Comparison of ENCODE assay signal across 28 cellular contexts in genomic region chr5:131999471-131999931, GRCh38. TPM values are rescaled to one million over a fixed set of nuclear protein-coding genes. Genes with fewer than 3 reads are reported as not detected.
DNase-seq lines count a peak whose midpoint lies in the region; ATAC-seq and TF ChIP-seq lines count a peak whose summit lies in the region.
"Had no signal": no experiment of that assay in that cellular context is flagged by ENCODE, and none has a peak within 500 bp of the region (broad histone marks: within the 10 kb centered on the region; RNA-seq: fewer than 3 reads in every experiment).

No MANE protein-coding gene starts in this region.

- H3K27me3 Mint-ChIP-seq in brain = peaks cover 4% of the 10 kb centered on the region
- H3K27me3 Mint-ChIP-seq: stimulated activated naive CD8-positive, alpha-beta T cell treated with anti-CD3 and anti-CD28 coated beads, Interleukin-15, Interleukin-2, amounts not matched to agents 100 ng/mL and 50 ng/mL, for 24 hours had no signal

- no peaks in the 10 kb centered on the region for H3K79me2 ChIP-seq in SK-N-SH (ENCODE audit: insufficient read depth)

- no peaks in the 10 kb centered on the region for H3K9me2 ChIP-seq in SK-N-SH

- H3K9me3 ChIP-seq in SK-N-SH (no peaks in the 10 kb centered on the region), lower lobe of right lung (no peaks in the 10 kb centered on the region), right cardiac atrium (ENCODE audit: control insufficient read depth, low read length) (no peaks in the 10 kb centered on the region)
- H3K9me3 ChIP-seq: heart right ventricle, neutrophil had no signal

- H3K9me3 Mint-ChIP-seq in brain = no peaks in the 10 kb centered on the region
- H3K9me3 Mint-ChIP-seq: stimulated activated naive CD8-positive, alpha-beta T cell treated with anti-CD3 and anti-CD28 coated beads, Interleukin-15, Interleukin-2, amounts not matched to agents 100 ng/mL and 50 ng/mL, for 24 hours; type B pancreatic cell had no signal

- H3F3A ChIP-seq in SK-N-SH (replicated peaks; ENCODE audit: insufficient read depth) = no peaks in the 10 kb centered on the region

- ATAC-seq in SK-N-SH treated with all-trans-retinoic acid at 6 μM for 48 hours = no peak
- no peak for ATAC-seq in lower lobe of right lung
- ATAC-seq in GM21360 (IDR thresholded peaks at IDR 0.05; ENCODE audit: unreplicated experiment) = no peak
- no peak for ATAC-seq in GM21528 (IDR thresholded peaks at IDR 0.05; ENCODE audit: low FRiP score, unreplicated experiment)
- no peak for ATAC-seq in right cardiac atrium
- ATAC-seq: heart right ventricle, K562, left ventricle myocardium superior had no signal

- peaks cover 0 to 21% of the 10 kb centered on the region in 2 experiments; a peak in 1 of 4 replicates for H3K4me1 ChIP-seq in SK-N-SH (ENCODE audit: control insufficient read depth in 1 of 2, insufficient read depth in 2 of 2, low read depth in 1 of 2, low read length in 1 of 2)
- H3K4me1 ChIP-seq in lower lobe of right lung = peaks cover 10% of the 10 kb centered on the region
- H3K4me1 ChIP-seq in right cardiac atrium (ENCODE audit: control insufficient read depth, insufficient read depth, low read length) = peaks cover 16% of the 10 kb centered on the region

- H3K4me3 Mint-ChIP-seq in brain = peak overlapping the region in 1 of 5 experiments; percentile 60
- H3K4me3 Mint-ChIP-seq: stimulated activated naive CD8-positive, alpha-beta T cell treated with anti-CD3 and anti-CD28 coated beads, Interleukin-15, Interleukin-2, amounts not matched to agents 100 ng/mL and 50 ng/mL, for 24 hours; type B pancreatic cell had no signal

- no peak overlapping the region for H3K27ac ChIP-seq in SK-N-SH (ENCODE audit: low read depth in 2 of 2, low read length in 1 of 2)
- no peak overlapping the region for H3K27ac ChIP-seq in lower lobe of right lung
- H3K27ac ChIP-seq in substantia nigra (ENCODE audit: low read depth, low read length, poor library complexity, severe bottlenecking) = peak overlapping the region; percentile 22
- no peak overlapping the region for H3K27ac ChIP-seq in right cardiac atrium (ENCODE audit: low read length)
- H3K27ac ChIP-seq: 22Rv1, epithelial cell of prostate, heart right ventricle, neutrophil, SK-N-MC had no signal

- no peak for TF ChIP-seq EP300 in SK-N-SH (IDR thresholded peaks at IDR 0.05; ENCODE audit: borderline replicate concordance in 1 of 2, low read depth in 1 of 2, low read length in 1 of 2)

- TF ChIP-seq RAD21 in SK-N-SH (IDR thresholded peaks at IDR 0.05; ENCODE audit: low read length) = no peak

- no peak overlapping the region for H3K9ac ChIP-seq in SK-N-SH

- peak overlapping the region; percentile 46 to 95 (median 93) for H3K27ac Mint-ChIP-seq in brain

- H4K20me1 ChIP-seq in SK-N-SH (ENCODE audit: insufficient read depth) = no peaks in the 10 kb centered on the region

- H3K36me3 ChIP-seq in SK-N-SH (replicated peaks in 1 of 2; ENCODE audit: control insufficient read depth in 1 of 2, insufficient read depth in 2 of 2, low read length in 1 of 2) = no peaks in the 10 kb centered on the region
- H3K36me3 ChIP-seq in lower lobe of right lung = no peaks in the 10 kb centered on the region
- H3K36me3 ChIP-seq: heart right ventricle, neutrophil had no signal

- peak; percentile 32 for DNase-seq in SK-N-SH
- DNase-seq in lower lobe of right lung = peak; percentile 30
- peak in 22 of 49 donors; percentile 13 to 72 (median 41) for DNase-seq in substantia nigra (lab: John Stamatoyannopoulos, UW)
- no peak for DNase-seq in right cardiac atrium
- DNase-seq: activated CD4-positive, alpha-beta T cell treated with anti-CD3 and anti-CD28 coated beads, Interleukin-2, amount 50 U/mL, for 1 hour; activated CD8-positive, alpha-beta memory T cell treated with anti-CD3 and anti-CD28 coated beads, Interleukin-2, amount 50 U/mL, for 4 hours; COR-L47; heart right ventricle; left ventricle myocardium superior; NCI-H1436 treated with DMSO at 0.1 percent for 48 hours; NCI-H510A treated with DMSO at 0.1 percent for 48 hours; RPMI8226; stimulated activated CD4-positive, alpha-beta T cell treated with anti-CD3 and anti-CD28 coated beads, Interleukin-12 subunit alpha, Interleukin-12 subunit beta, amount 100 ng/mL, for 4 hours; T-helper 9 cell had no signal

- H3K4me3 ChIP-seq in SK-N-SH (ENCODE audit: low read depth in 2 of 2, low read length in 1 of 2) (no peak overlapping the region), lower lobe of right lung (no peak overlapping the region), right cardiac atrium (ENCODE audit: low read length) (no peak overlapping the region)
- H3K4me3 ChIP-seq: heart right ventricle, K562, SK-N-MC had no signal

- CTCF ChIA-PET in SK-N-SH (lab: Yijun Ruan, JAX) = interaction anchor here (1.0 to 7.5 kb wide), 2 partner anchors 8 to 411 kb away, joined by 7 to 58 read pairs; no protein-coding TSS in a partner anchor

- POLR2A ChIA-PET in SK-N-SH (lab: Yijun Ruan, JAX) = no interaction called here

- WGBS in SK-N-SH (ENCODE audit: low lambda C conversion rate) = 76% methylated on average over 2 of the region's 9 CpGs
- 48% methylated on average over 9 of the region's 9 CpGs for WGBS in right cardiac atrium

- H3K4me1 Mint-ChIP-seq in brain = peaks cover 64% of the 10 kb centered on the region

- TF ChIP-seq CTCF in SK-N-SH (IDR thresholded peaks at IDR 0.05) (no peak), brain (conservative IDR thresholded peaks at IDR 0.05) (no peak), lower lobe of right lung (IDR thresholded peaks at IDR 0.05) (no peak)

- no peaks in the 10 kb centered on the region for H3K36me3 Mint-ChIP-seq in brain
- H3K36me3 Mint-ChIP-seq: type B pancreatic cell had no signal

- no peak overlapping the region for H2AFZ ChIP-seq in SK-N-SH (ENCODE audit: low read depth)

- H3K4me2 ChIP-seq in SK-N-SH = no peak overlapping the region

- H3K27me3 ChIP-seq in SK-N-SH (ENCODE audit: insufficient read depth) (no peaks in the 10 kb centered on the region), lower lobe of right lung (ENCODE audit: low read depth) (no peaks in the 10 kb centered on the region), right cardiac atrium (ENCODE audit: control insufficient read depth, insufficient read depth) (no peaks in the 10 kb centered on the region)
- H3K27me3 ChIP-seq: heart right ventricle, neutrophil had no signal

- intact Hi-C loops in lower lobe of right lung (cut with DNase I) (no loop called here), right cardiac atrium (cut with DNase I) (no loop called here)

TF ChIP-seq in SK-N-SH, 30 proteins besides CTCF, POLR2A, EP300 and RAD21 (continues in another document):
- no peak for TF ChIP-seq TAF1 (IDR thresholded peaks at IDR 0.05; ENCODE audit: borderline replicate concordance, low read depth, low read length)
- TF ChIP-seq FOSL2 (IDR thresholded peaks at IDR 0.05; ENCODE audit: borderline replicate concordance, low read depth) = no peak
- TF ChIP-seq RXRA (IDR thresholded peaks at IDR 0.05; ENCODE audit: borderline replicate concordance, low read depth) = no peak
- no peak for TF ChIP-seq FOXJ3 (CRISPR knock-in tag; IDR thresholded peaks at IDR 0.05)
- TF ChIP-seq CHD2 (IDR thresholded peaks at IDR 0.05; ENCODE audit: low read length, partially characterized antibody) = no peak
- no peak for TF ChIP-seq RFX5 (IDR thresholded peaks at IDR 0.05; ENCODE audit: low read length)
- TF ChIP-seq GATA2 (CRISPR knock-in tag; IDR thresholded peaks at IDR 0.05) = no peak
- TF ChIP-seq MAX (IDR thresholded peaks at IDR 0.05; ENCODE audit: low read depth) = no peak

TF ChIP-seq in SK-N-SH treated with all-trans-retinoic acid at 6 μM for 48 hours, 23 proteins besides CTCF, POLR2A, EP300 and RAD21 (continues in another document):
- no peak for TF ChIP-seq CREB5 (CRISPR knock-in tag; IDR thresholded peaks at IDR 0.05; ENCODE audit: low read depth)
- no peak for TF ChIP-seq ZNF70 (CRISPR knock-in tag; IDR thresholded peaks at IDR 0.05)
- TF ChIP-seq PATZ1 (CRISPR knock-in tag; IDR thresholded peaks at IDR 0.05; ENCODE audit: borderline replicate concordance) = no peak
- TF ChIP-seq PPARA (CRISPR knock-in tag; IDR thresholded peaks at IDR 0.05; ENCODE audit: borderline replicate concordance) = no peak
- TF ChIP-seq ZNF565 (CRISPR knock-in tag; conservative IDR thresholded peaks at IDR 0.05; ENCODE audit: low read depth) = no peak

RNA-seq across cellular contexts. Expression of gene ACSL6, which starts 12.0 kb away (rescaled TPM):
- polyA plus RNA-seq in SK-N-SH (2012; rRNA removed) (0.29 and 0.46 TPM in 2 replicates), brain (ENCODE audit: insufficient read depth, low read depth, low replicate concordance) (4.8 TPM), right cardiac atrium (2.7 TPM)
- polyA plus RNA-seq in SK-N-SH (2012; cell fraction: cytosol; rRNA removed) = 0.09 and 0.17 TPM in 2 replicates
- polyA plus RNA-seq in SK-N-SH (2012; cell fraction: nucleus; rRNA removed) = 1.2 and 2.0 TPM in 2 replicates
- total RNA-seq in lower lobe of right lung (0.59 TPM), right cardiac atrium (1 to 10 TPM; 1.7 to 6.7 (median 4.3) TPM)

RNA-seq across cellular contexts. Expression of gene MEIKIN, which starts 54.0 kb away (rescaled TPM):
- polyA plus RNA-seq in SK-N-SH (2012; rRNA removed) (not detected in 2 replicates), brain (ENCODE audit: insufficient read depth, low read depth, low replicate concordance) (not detected), right cardiac atrium (0.20 TPM)
- not detected in 2 replicates for polyA plus RNA-seq in SK-N-SH (2012; cell fraction: cytosol; rRNA removed)
- polyA plus RNA-seq in SK-N-SH (2012; cell fraction: nucleus; rRNA removed) = not detected in 2 replicates
- total RNA-seq in lower lobe of right lung (not detected), right cardiac atrium (under 1 TPM in 1 of 4 donors, not detected in 3; 0.20 TPM)
- total RNA-seq: bronchial epithelial cell, Daoy, dermis microvascular lymphatic vessel endothelial cell, heart right ventricle, left ventricle myocardium superior had no signal
- polyA plus RNA-seq: K562 had no signal

Comparison
In these comparisons a context has a peak if more than half of its experiments do, and no peak if none do; other contexts are left out.
1. DNase-seq: peak in SK-N-SH (single experiment) and lower lobe of right lung (single experiment); none in right cardiac atrium (0 of 3).